In genomic region chr4:71001363-71001762, GRCh38 we compare ENCODE assay signal across 7 cellular contexts. TPM values are rescaled to one million over a fixed set of nuclear protein-coding genes. Genes with fewer than 3 reads are reported as not detected.
A peak's percentile ranks its signal among the peaks of the same experiment; 100 is the strongest.
DNase-seq lines count a peak whose midpoint lies in the region; ATAC-seq and TF ChIP-seq lines count a peak whose summit lies in the region.
"Not testable (repeated sequence)": the region's sequence is repeated elsewhere in the genome, so short reads cannot be mapped to it uniquely, and the experiment has no call there.

No MANE protein-coding gene starts in this region.

- not testable (repeated sequence) for TF ChIP-seq CTCF in DOHH2 (IDR thresholded peaks at IDR 0.05; ENCODE audit: low read depth, low read length, poor library complexity, severe bottlenecking); activated CD8-positive, alpha-beta T cell treated with anti-CD3 and anti-CD28 coated beads for 36 hours (IDR thresholded peaks at IDR 0.05); endothelial cell (IDR thresholded peaks at IDR 0.05; ENCODE audit: unreplicated experiment); natural killer cell (IDR thresholded peaks at IDR 0.05)

- not testable (repeated sequence) for ATAC-seq in CD4-positive, CD25-positive, alpha-beta regulatory T cell (ENCODE audit: low read depth in 2 of 2); T-cell (replicated peaks in 1 of 4); activated CD8-positive, alpha-beta T cell treated with anti-CD3 and anti-CD28 coated beads for 36 hours; natural killer cell

- intact Hi-C loops in activated CD8-positive, alpha-beta T cell treated with anti-CD3 and anti-CD28 coated beads for 36 hours (cut with micrococcal nuclease); natural killer cell (cut with micrococcal nuclease): not testable (repeated sequence)

- H3K9me3 Mint-ChIP-seq in CD4-positive, CD25-positive, alpha-beta regulatory T cell: peaks cover 0 to 11% (median 0%) of the 10 kb centered on the region in 7 donors
- not testable (repeated sequence) for H3K9me3 Mint-ChIP-seq in T-cell; activated naive CD4-positive, alpha-beta T cell treated with anti-CD3 and anti-CD28 coated beads, Interleukin-2, amount 50 U/mL, for 24 hours; endothelial cell (ENCODE audit: unreplicated experiment); natural killer cell
- peaks cover 19% of the 10 kb centered on the region for H3K9me3 Mint-ChIP-seq in activated CD8-positive, alpha-beta T cell treated with anti-CD3 and anti-CD28 coated beads for 36 hours

- H3F3A ChIP-seq in DOHH2 (ENCODE audit: control insufficient read depth, insufficient read depth): not testable (repeated sequence)

- H3K4me1 Mint-ChIP-seq in CD4-positive, CD25-positive, alpha-beta regulatory T cell: peaks cover 48 to 94% (median 78%) of the 10 kb centered on the region in 4 donors
- H3K4me1 Mint-ChIP-seq in T-cell: peaks cover 88 to 91% (median 90%) of the 10 kb centered on the region in 3 donors
- H3K4me1 Mint-ChIP-seq in activated CD8-positive, alpha-beta T cell treated with anti-CD3 and anti-CD28 coated beads for 36 hours (ENCODE audit: low read depth): peaks cover 81% of the 10 kb centered on the region
- H3K4me1 Mint-ChIP-seq in activated naive CD4-positive, alpha-beta T cell treated with anti-CD3 and anti-CD28 coated beads, Interleukin-2, amount 50 U/mL, for 24 hours: peaks cover 91% of the 10 kb centered on the region
- peaks cover 38% of the 10 kb centered on the region for H3K4me1 Mint-ChIP-seq in endothelial cell (ENCODE audit: unreplicated experiment)
- peaks cover 81% of the 10 kb centered on the region in 2 donors for H3K4me1 Mint-ChIP-seq in natural killer cell

- not testable (repeated sequence) for H3K27me3 ChIP-seq in CD4-positive, CD25-positive, alpha-beta regulatory T cell (ENCODE audit: control insufficient read depth, insufficient read depth, low read length); DOHH2 (ENCODE audit: control insufficient read depth, low read length)

- H3K27ac Mint-ChIP-seq in CD4-positive, CD25-positive, alpha-beta regulatory T cell: peak overlapping the region in 2 of 3 donors; percentile 9 to 95
- peak overlapping the region; percentile 90 to 91 for H3K27ac Mint-ChIP-seq in T-cell
- peak overlapping the region; percentile 67 for H3K27ac Mint-ChIP-seq in activated CD8-positive, alpha-beta T cell treated with anti-CD3 and anti-CD28 coated beads for 36 hours
- peak overlapping the region; percentile 75 for H3K27ac Mint-ChIP-seq in activated naive CD4-positive, alpha-beta T cell treated with anti-CD3 and anti-CD28 coated beads, Interleukin-2, amount 50 U/mL, for 24 hours
- H3K27ac Mint-ChIP-seq in endothelial cell (ENCODE audit: unreplicated experiment): not testable (repeated sequence)
- peak overlapping the region; percentile 69 to 84 for H3K27ac Mint-ChIP-seq in natural killer cell

- peaks cover 23% of the 10 kb centered on the region for H4K20me1 ChIP-seq in DOHH2 (ENCODE audit: control insufficient read depth, insufficient read depth, low read depth, low read length)

- H3K4me3 ChIP-seq in CD4-positive, CD25-positive, alpha-beta regulatory T cell (ENCODE audit: low read depth, low read length): not testable (repeated sequence)
- peak overlapping the region; percentile 28 for H3K4me3 ChIP-seq in DOHH2 (ENCODE audit: low read length)

- peaks cover 57% of the 10 kb centered on the region for H3K36me3 Mint-ChIP-seq in CD4-positive, CD25-positive, alpha-beta regulatory T cell
- H3K36me3 Mint-ChIP-seq in T-cell (peaks cover 52% of the 10 kb centered on the region), endothelial cell (ENCODE audit: low read depth, unreplicated experiment) (peaks cover 49% of the 10 kb centered on the region)
- peaks cover 53% of the 10 kb centered on the region for H3K36me3 Mint-ChIP-seq in activated CD8-positive, alpha-beta T cell treated with anti-CD3 and anti-CD28 coated beads for 36 hours (ENCODE audit: low read depth)
- H3K36me3 Mint-ChIP-seq in activated naive CD4-positive, alpha-beta T cell treated with anti-CD3 and anti-CD28 coated beads, Interleukin-2, amount 50 U/mL, for 24 hours: peaks cover 37% of the 10 kb centered on the region
- not testable (repeated sequence) for H3K36me3 Mint-ChIP-seq in natural killer cell

- not testable (repeated sequence) for H3K27me3 Mint-ChIP-seq in CD4-positive, CD25-positive, alpha-beta regulatory T cell; T-cell; activated CD8-positive, alpha-beta T cell treated with anti-CD3 and anti-CD28 coated beads for 36 hours; activated naive CD4-positive, alpha-beta T cell treated with anti-CD3 and anti-CD28 coated beads, Interleukin-2, amount 50 U/mL, for 24 hours; endothelial cell (ENCODE audit: unreplicated experiment); natural killer cell (ENCODE audit: low read depth in 2 of 2)

- H3K9me2 ChIP-seq in DOHH2 (replicated peaks; ENCODE audit: control insufficient read depth, low read length): not testable (repeated sequence)

- not testable (repeated sequence) for H3K9me3 ChIP-seq in CD4-positive, CD25-positive, alpha-beta regulatory T cell (ENCODE audit: control insufficient read depth in 2 of 2, low read length in 2 of 2); DOHH2 (ENCODE audit: control insufficient read depth, insufficient read depth, low read length)

- H3K27ac ChIP-seq in CD4-positive, CD25-positive, alpha-beta regulatory T cell (ENCODE audit: insufficient read depth, low read length, poor library complexity, severe bottlenecking); DOHH2 (ENCODE audit: low read depth, low read length): not testable (repeated sequence)

- CTCF ChIA-PET in T-cell (lab: Charles Lee); activated CD8-positive, alpha-beta T cell treated with anti-CD3 and anti-CD28 coated beads for 36 hours (lab: Charles Lee): not testable (repeated sequence)

- H3K79me2 ChIP-seq in DOHH2 (ENCODE audit: control insufficient read depth, low read length): peaks cover 100% of the 10 kb centered on the region

- peaks cover 45% of the 10 kb centered on the region for H3K4me1 ChIP-seq in CD4-positive, CD25-positive, alpha-beta regulatory T cell (ENCODE audit: control insufficient read depth, insufficient read depth, low read length, poor library complexity, severe bottlenecking)
- H3K4me1 ChIP-seq in DOHH2 (ENCODE audit: control insufficient read depth, low read length): peaks cover 80% of the 10 kb centered on the region

- not testable (repeated sequence) for DNase-seq in CD4-positive, CD25-positive, alpha-beta regulatory T cell; T-cell; activated CD8-positive, alpha-beta T cell treated with anti-CD3 and anti-CD28 coated beads for 36 hours; endothelial cell (ENCODE audit: low spot score); natural killer cell

- POLR2A ChIA-PET in T-cell (lab: Charles Lee); activated CD8-positive, alpha-beta T cell treated with anti-CD3 and anti-CD28 coated beads for 36 hours (lab: Charles Lee): not testable (repeated sequence)

- H3K4me2 ChIP-seq in DOHH2 (ENCODE audit: low read length): peak overlapping the region; percentile 41

- peak overlapping the region in 3 of 4 donors; percentile 48 to 71 (median 70) for H3K4me3 Mint-ChIP-seq in CD4-positive, CD25-positive, alpha-beta regulatory T cell
- H3K4me3 Mint-ChIP-seq in T-cell: peak overlapping the region in 2 of 3 donors; percentile 13 to 57
- H3K4me3 Mint-ChIP-seq in activated CD8-positive, alpha-beta T cell treated with anti-CD3 and anti-CD28 coated beads for 36 hours: not testable (repeated sequence)
- peak overlapping the region; percentile 13 for H3K4me3 Mint-ChIP-seq in activated naive CD4-positive, alpha-beta T cell treated with anti-CD3 and anti-CD28 coated beads, Interleukin-2, amount 50 U/mL, for 24 hours
- peak overlapping the region; percentile 19 for H3K4me3 Mint-ChIP-seq in endothelial cell (ENCODE audit: unreplicated experiment)
- H3K4me3 Mint-ChIP-seq in natural killer cell: peak overlapping the region; percentile 18

- H3K36me3 ChIP-seq in CD4-positive, CD25-positive, alpha-beta regulatory T cell (ENCODE audit: control insufficient read depth, insufficient read depth, low read length): peaks cover 20% of the 10 kb centered on the region
- H3K36me3 ChIP-seq in DOHH2 (ENCODE audit: control insufficient read depth, low read length): peaks cover 88% of the 10 kb centered on the region

RNA-seq across cellular contexts. Expression of gene DCK, which starts 7.9 kb away (rescaled TPM):
- total RNA-seq in CD4-positive, CD25-positive, alpha-beta regulatory T cell: 33.1 TPM
- 100 to 1,000 TPM; 109 to 118 (median 114) TPM for polyA plus RNA-seq in CD4-positive, CD25-positive, alpha-beta regulatory T cell
- total RNA-seq in T-cell (10 to 100 TPM; 25.9 to 50.7 (median 42.1) TPM), endothelial cell (ENCODE audit: unreplicated experiment) (17.5 TPM), natural killer cell (10 to 100 TPM; 28.3 to 32.7 (median 29.5) TPM)
- 10 to 100 TPM; 33.6 to 37.2 TPM for total RNA-seq in activated CD8-positive, alpha-beta T cell treated with anti-CD3 and anti-CD28 coated beads for 36 hours
